In the genomic region with DNA sequence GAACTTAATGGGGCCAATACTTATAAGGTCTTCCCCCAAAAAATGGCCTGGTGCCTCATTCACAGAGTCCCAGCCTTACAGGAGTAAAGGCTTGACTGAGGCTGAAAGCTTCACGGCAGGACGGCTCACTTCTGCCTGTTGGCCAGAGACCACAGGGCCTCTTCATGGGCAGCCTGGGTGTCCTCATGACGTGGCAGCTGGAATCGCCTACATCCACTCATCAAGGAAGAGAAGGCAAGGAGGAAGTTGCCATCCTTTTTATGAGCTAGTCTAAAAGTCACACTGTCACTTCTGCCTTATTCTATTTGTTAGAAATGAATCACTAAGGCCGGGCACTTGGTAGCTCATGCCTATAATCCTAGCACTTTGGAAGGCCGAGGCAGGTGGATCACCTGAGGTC, we compare ENCODE assay signal across 17 cellular contexts.
"Had no signal": no experiment of that assay in that cellular context is flagged by ENCODE, and none has a peak within 500 bp of the region (broad histone marks: within the 10 kb centered on the region; RNA-seq: fewer than 3 reads in every experiment).

No MANE protein-coding gene starts in this region.

- H3K27me3 Mint-ChIP-seq: naive B cell; stimulated activated naive CD8-positive, alpha-beta T cell treated with anti-CD3 and anti-CD28 coated beads, Interleukin-15, amount 100 ng/mL, for 72 hours had no signal

- DNase-seq: activated CD4-positive, alpha-beta T cell treated with anti-CD3 and anti-CD28 coated beads, Interleukin-2, amount 50 U/mL, for 4 hours; activated CD4-positive, CD25-positive, alpha-beta regulatory T cell treated with anti-CD3 and anti-CD28 coated beads, Interleukin-2, amount 50 U/mL, for 72 hours; activated naive CD4-positive, alpha-beta T cell treated with anti-CD3 and anti-CD28 coated beads, Interleukin-2, amount 50 U/mL, for 16 hours; activated T-cell treated with anti-CD3 and anti-CD28 coated beads for 4 hours; islet precursor cell; midbrain; naive B cell; ovary; spleen; stimulated activated naive CD8-positive, alpha-beta T cell treated with anti-CD3 and anti-CD28 coated beads, Interleukin-15, amount 100 ng/mL, for 72 hours; upper lobe of left lung had no signal

- H3K79me2 ChIP-seq: hepatocyte had no signal

- H3K36me3 ChIP-seq: cardiac muscle cell, neural progenitor cell, ovary, spleen, upper lobe of left lung had no signal

- H3K4me1 Mint-ChIP-seq: stimulated activated naive CD8-positive, alpha-beta T cell treated with anti-CD3 and anti-CD28 coated beads, Interleukin-15, amount 100 ng/mL, for 72 hours had no signal

- H3K9me3 Mint-ChIP-seq: activated T-helper 2 cell treated with anti-CD3 and anti-CD28 coated beads, Interferon-gamma antibody, Interleukin-2, Interleukin-4, amounts not matched to agents 10 μg/mL and 5 μg/mL and 100 μg/mL, durations not matched to agents 14 hours and 24 hours and 36 hours; naive B cell; neural progenitor cell; stimulated activated naive CD8-positive, alpha-beta T cell treated with anti-CD3 and anti-CD28 coated beads, Interleukin-15, amount 100 ng/mL, for 72 hours had no signal

- H3K27ac Mint-ChIP-seq: activated T-helper 2 cell treated with anti-CD3 and anti-CD28 coated beads, Interferon-gamma antibody, Interleukin-2, Interleukin-4, amounts not matched to agents 10 μg/mL and 5 μg/mL and 100 μg/mL, durations not matched to agents 14 hours and 24 hours and 36 hours; neural progenitor cell; stimulated activated naive CD8-positive, alpha-beta T cell treated with anti-CD3 and anti-CD28 coated beads, Interleukin-15, amount 100 ng/mL, for 72 hours had no signal

- H3K4me2 ChIP-seq: hepatocyte, neural progenitor cell had no signal

- H3K27ac ChIP-seq: cardiac muscle cell, hepatocyte, neural progenitor cell, ovary, spleen, upper lobe of left lung had no signal

- H2AFZ ChIP-seq: hepatocyte had no signal

- H3K36me3 Mint-ChIP-seq: naive B cell, neural progenitor cell had no signal

- H3K4me3 Mint-ChIP-seq: neural progenitor cell; stimulated activated naive CD8-positive, alpha-beta T cell treated with anti-CD3 and anti-CD28 coated beads, Interleukin-15, amount 100 ng/mL, for 72 hours had no signal

- H3K27me3 ChIP-seq: cardiac muscle cell, neural progenitor cell, ovary, spleen, upper lobe of left lung had no signal

- H3K9ac ChIP-seq: neural progenitor cell had no signal

- H3K4me3 ChIP-seq: cardiac muscle cell, hepatocyte, neural progenitor cell, ovary, spleen, upper lobe of left lung had no signal

- ATAC-seq: left lobe of liver; sciatic nerve; stimulated activated naive CD8-positive, alpha-beta T cell treated with anti-CD3 and anti-CD28 coated beads, Interleukin-15, amount 100 ng/mL, for 72 hours had no signal

- H3K4me1 ChIP-seq: spleen, upper lobe of left lung had no signal

- H3K9me3 ChIP-seq: ovary, spleen, upper lobe of left lung had no signal
